9 cellular contexts compared by ENCODE assay signal in the genomic region with DNA sequence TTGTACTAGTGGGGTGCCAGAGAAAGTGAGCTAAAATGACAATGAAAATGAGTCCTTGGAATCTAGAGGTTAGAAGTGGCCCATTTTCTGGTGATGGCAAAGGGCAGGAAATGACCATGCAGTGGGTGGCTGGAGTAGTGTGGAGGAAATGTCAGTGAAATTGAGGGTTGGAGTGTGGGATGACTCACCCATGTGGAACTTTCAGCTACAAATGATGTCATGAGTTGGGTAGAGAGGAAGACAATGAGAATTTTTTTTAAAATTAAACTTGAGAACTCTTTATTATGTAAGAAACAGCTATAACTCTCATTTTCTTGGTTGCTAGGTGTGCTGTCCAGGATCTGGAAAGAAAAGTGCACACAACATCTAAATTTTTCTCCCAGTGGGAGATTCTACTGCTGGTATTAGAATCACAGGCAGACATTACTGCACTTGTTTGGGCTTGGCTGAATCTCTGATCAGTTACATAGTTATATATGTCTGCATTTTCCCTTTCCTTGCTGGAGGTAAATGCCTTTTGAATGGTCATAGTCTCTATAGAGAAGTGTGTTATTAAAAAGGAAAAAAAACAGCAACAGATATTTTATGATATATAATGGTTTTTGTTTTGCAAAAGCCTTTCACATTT. TPM values are rescaled to one million over a fixed set of nuclear protein-coding genes. Genes with fewer than 3 reads are reported as not detected.
DNase-seq lines count a peak whose midpoint lies in the region; ATAC-seq and TF ChIP-seq lines count a peak whose summit lies in the region.
"Had no signal": no experiment of that assay in that cellular context is flagged by ENCODE, and none has a peak within 500 bp of the region (broad histone marks: within the 10 kb centered on the region; RNA-seq: fewer than 3 reads in every experiment).

No MANE protein-coding gene starts in this region.

- no peaks in the 10 kb centered on the region for H3K9me3 Mint-ChIP-seq in Caco-2 (ENCODE audit: unreplicated experiment)

- H3K4me1 Mint-ChIP-seq in Caco-2 (ENCODE audit: low read depth, unreplicated experiment): no peaks in the 10 kb centered on the region

- H3K27me3 Mint-ChIP-seq in Caco-2 (ENCODE audit: insufficient read depth, unreplicated experiment): no peaks in the 10 kb centered on the region

- H3K27ac Mint-ChIP-seq in Caco-2 (ENCODE audit: unreplicated experiment): no peak overlapping the region

- H3K9me3 ChIP-seq in A673 (ENCODE audit: low read depth, low read length, poor library complexity, severe bottlenecking) (no peaks in the 10 kb centered on the region), spleen (no peaks in the 10 kb centered on the region), Caco-2 (no peaks in the 10 kb centered on the region)

- H3K27me3 ChIP-seq in A673 (replicated peaks; ENCODE audit: insufficient read depth, low read depth, low read length, poor library complexity) (no peaks in the 10 kb centered on the region), spleen (replicated peaks in 1 of 7) (no peaks in the 10 kb centered on the region), Caco-2 (replicated peaks; ENCODE audit: control insufficient read depth, insufficient read depth, low read length) (no peaks in the 10 kb centered on the region)

- no peaks in the 10 kb centered on the region for H3K36me3 Mint-ChIP-seq in Caco-2 (ENCODE audit: insufficient read depth, unreplicated experiment)

- no peak overlapping the region for H3K4me3 Mint-ChIP-seq in Caco-2 (ENCODE audit: unreplicated experiment)

- no peak for TF ChIP-seq POLR2A in spleen (IDR thresholded peaks at IDR 0.05)

- TF ChIP-seq CTCF in A673 (conservative IDR thresholded peaks at IDR 0.05; ENCODE audit: low read depth, low read length) (no peak), spleen (IDR thresholded peaks at IDR 0.05 in 8 of 11, conservative IDR thresholded peaks at IDR 0.05 in 3 of 11) (no peak), Caco-2 (IDR thresholded peaks at IDR 0.05; ENCODE audit: insufficient read depth in 1 of 2, low read depth in 1 of 2, low read length in 1 of 2, severe bottlenecking in 1 of 2, unreplicated experiment in 1 of 2) (no peak)

- H3K36me3 ChIP-seq in A673 (ENCODE audit: insufficient read depth, low read length, poor library complexity, severe bottlenecking): no peaks in the 10 kb centered on the region
- no peaks in the 10 kb centered on the region for H3K36me3 ChIP-seq in spleen
- H3K36me3 ChIP-seq in Caco-2 (ENCODE audit: control insufficient read depth, insufficient read depth, low read length): no peaks in the 10 kb centered on the region

- BruUV-seq in A673 (replicated peaks; lab: Mats Ljungman, UMichigan) (no TSS peak), Caco-2 (replicated peaks; lab: Mats Ljungman, UMichigan) (no TSS peak)

- peaks cover 7% of the 10 kb centered on the region for H3K4me1 ChIP-seq in A673 (ENCODE audit: insufficient read depth, low read length, poor library complexity, severe bottlenecking)
- peaks cover 0 to 14% (median 0%) of the 10 kb centered on the region in 6 donors for H3K4me1 ChIP-seq in spleen
- no peaks in the 10 kb centered on the region for H3K4me1 ChIP-seq in Caco-2

- POLR2A ChIA-PET in A673 (lab: Charles Lee; ENCODE audit: low non-redundant PET): no interaction called here
- POLR2A ChIA-PET in Caco-2 (lab: Charles Lee): no interaction called here

- CTCF ChIA-PET in A673 (lab: Charles Lee): no interaction called here
- CTCF ChIA-PET in Caco-2 (lab: Charles Lee): no interaction called here

- DNase-seq in A673 (ENCODE audit: low spot score) (peak; percentile 41), SKM-1 treated with dmso at 0.1 percent for 144 hours (lab: John Stamatoyannopoulos, UW; ENCODE audit: unreplicated experiment) (peak; percentile 58), glomerular visceral epithelial cell (ENCODE audit: extremely low spot score) (peak; percentile 90), NCI-H2227 treated with DMSO at 0.1 percent for 48 hours (lab: John Stamatoyannopoulos, UW) (no peak), spleen (no peak), Caco-2 (no peak)
- no peak for DNase-seq in activated effector memory CD4-positive, alpha-beta T cell treated with Interleukin-2 at 50 U/mL for 16 hours
- DNase-seq: NCI-H1436 had no signal

- intact Hi-C loops in A673 (cut with micrococcal nuclease; ENCODE audit: unreplicated experiment) (no loop called here), spleen (cut with DNase I; ENCODE audit: low total_unique reads) (no loop called here), Caco-2 (cut with micrococcal nuclease; ENCODE audit: unreplicated experiment) (no loop called here)

- H3K27ac ChIP-seq in A673 (ENCODE audit: low read depth, low read length, poor library complexity, severe bottlenecking): no peak overlapping the region
- H3K27ac ChIP-seq in spleen: no peak overlapping the region

- H3K4me3 ChIP-seq in A673 (ENCODE audit: low read depth, low read length, poor library complexity, severe bottlenecking): no peak overlapping the region
- H3K4me3 ChIP-seq in spleen: no peak overlapping the region
- no peak overlapping the region for H3K4me3 ChIP-seq in Caco-2 (ENCODE audit: low read depth, low read length)

- peak; percentile 60 for ATAC-seq in GM19351 (IDR thresholded peaks at IDR 0.05; ENCODE audit: unreplicated experiment)

RNA-seq across cellular contexts. Expression of gene GNG12, which starts 56.8 kb away (rescaled TPM):
- total RNA-seq in A673 (2021): 48.1 and 54.8 TPM in 2 replicates
- total RNA-seq in spleen: 100 to 1,000 TPM in 2 of 7 donors, 10 to 100 TPM in 5; 52.3 to 102 (median 88.0) TPM
- 10 to 100 TPM; 15.2 to 36.5 (median 16.2) TPM for polyA plus RNA-seq in spleen
- 12.0 and 12.5 TPM in 2 replicates for total RNA-seq in Caco-2 (2022)

Comparison
In these comparisons a context has a peak if more than half of its experiments do, and no peak if none do; other contexts are left out.
1. DNase-seq: peak in A673 (single experiment), SKM-1 treated with dmso at 0.1 percent for 144 hours (single experiment) and glomerular visceral epithelial cell (single experiment); none in activated effector memory CD4-positive, alpha-beta T cell treated with Interleukin-2 at 50 U/mL for 16 hours (single experiment), NCI-H2227 treated with DMSO at 0.1 percent for 48 hours (single experiment), spleen (single experiment) and Caco-2 (0 of 2).